1 cellular context compared by ENCODE assay signal in the genomic region with DNA sequence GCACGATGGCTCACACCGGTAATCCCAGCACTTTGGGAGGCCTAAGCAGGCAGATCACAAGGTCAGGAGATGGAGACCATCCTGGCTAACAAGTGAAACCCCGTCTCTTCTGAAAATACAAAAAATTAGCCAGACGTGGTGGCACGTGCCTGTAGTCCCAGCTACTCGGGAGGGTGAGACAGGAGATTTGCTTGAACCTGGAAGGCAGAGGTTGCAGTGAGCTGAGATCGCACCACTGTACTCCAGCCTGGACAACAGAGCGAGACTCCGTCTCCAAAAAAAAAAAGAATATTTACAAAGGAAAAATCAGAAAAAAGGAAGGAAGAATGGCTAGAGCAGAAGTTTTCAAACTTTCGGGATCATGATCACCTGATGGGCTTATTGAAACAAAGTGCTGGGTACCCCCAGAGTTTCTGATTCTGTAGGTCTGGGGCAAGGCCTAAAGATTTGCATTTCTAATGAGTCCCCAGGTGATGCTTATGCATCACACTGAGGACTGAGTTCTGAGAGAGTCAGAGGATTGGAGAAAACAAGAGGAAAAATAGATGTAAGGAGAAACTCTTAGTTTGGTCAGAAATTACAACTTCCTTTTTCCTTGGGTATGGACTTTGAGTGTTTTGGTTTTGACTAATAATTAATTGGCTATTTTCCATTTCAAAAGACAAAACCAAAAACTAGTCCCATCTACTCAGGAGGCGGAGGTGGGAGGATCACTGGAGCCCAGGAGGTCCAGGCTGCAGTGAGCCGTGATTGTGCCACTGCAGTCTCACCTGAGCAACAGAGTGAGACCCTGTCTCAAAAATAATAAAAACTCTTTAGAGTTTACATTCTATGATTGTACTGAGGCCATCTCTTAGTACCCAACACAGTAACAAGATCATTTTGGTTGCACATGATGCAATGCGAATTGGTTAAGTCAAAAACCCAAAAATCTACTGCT.
TF ChIP-seq lines count a peak whose summit lies in the region.

No MANE protein-coding gene starts in this region.

TF ChIP-seq in H1, 55 proteins besides CTCF, POLR2A, EP300 and RAD21:
- TF ChIP-seq SP1 (IDR thresholded peaks at IDR 0.05; ENCODE audit: low read depth, low read length) = 0 out of 2 replicates have a peak, but pooled peaks have one; percentile 14
- TF ChIP-seq RNF2 (IDR thresholded peaks at IDR 0.05; ENCODE audit: borderline replicate concordance, low read depth, low read length, missing control alignments, poor library complexity, severe bottlenecking) = no peak
- no peak for TF ChIP-seq CTBP2 (IDR thresholded peaks at IDR 0.05; ENCODE audit: borderline replicate concordance, insufficient read depth, insufficient read length, low read length)
- 0 out of 2 replicates have a peak, but pooled peaks have one; percentile 21 for TF ChIP-seq TCF12 (IDR thresholded peaks at IDR 0.05; ENCODE audit: low read depth, low read length)
- TF ChIP-seq POU5F1 (IDR thresholded peaks at IDR 0.05; ENCODE audit: low read depth, low read length) = 0 out of 2 replicates have a peak, but pooled peaks have one; percentile 51
